Comparison of ENCODE assay signal across 8 cellular contexts in the genomic region with DNA sequence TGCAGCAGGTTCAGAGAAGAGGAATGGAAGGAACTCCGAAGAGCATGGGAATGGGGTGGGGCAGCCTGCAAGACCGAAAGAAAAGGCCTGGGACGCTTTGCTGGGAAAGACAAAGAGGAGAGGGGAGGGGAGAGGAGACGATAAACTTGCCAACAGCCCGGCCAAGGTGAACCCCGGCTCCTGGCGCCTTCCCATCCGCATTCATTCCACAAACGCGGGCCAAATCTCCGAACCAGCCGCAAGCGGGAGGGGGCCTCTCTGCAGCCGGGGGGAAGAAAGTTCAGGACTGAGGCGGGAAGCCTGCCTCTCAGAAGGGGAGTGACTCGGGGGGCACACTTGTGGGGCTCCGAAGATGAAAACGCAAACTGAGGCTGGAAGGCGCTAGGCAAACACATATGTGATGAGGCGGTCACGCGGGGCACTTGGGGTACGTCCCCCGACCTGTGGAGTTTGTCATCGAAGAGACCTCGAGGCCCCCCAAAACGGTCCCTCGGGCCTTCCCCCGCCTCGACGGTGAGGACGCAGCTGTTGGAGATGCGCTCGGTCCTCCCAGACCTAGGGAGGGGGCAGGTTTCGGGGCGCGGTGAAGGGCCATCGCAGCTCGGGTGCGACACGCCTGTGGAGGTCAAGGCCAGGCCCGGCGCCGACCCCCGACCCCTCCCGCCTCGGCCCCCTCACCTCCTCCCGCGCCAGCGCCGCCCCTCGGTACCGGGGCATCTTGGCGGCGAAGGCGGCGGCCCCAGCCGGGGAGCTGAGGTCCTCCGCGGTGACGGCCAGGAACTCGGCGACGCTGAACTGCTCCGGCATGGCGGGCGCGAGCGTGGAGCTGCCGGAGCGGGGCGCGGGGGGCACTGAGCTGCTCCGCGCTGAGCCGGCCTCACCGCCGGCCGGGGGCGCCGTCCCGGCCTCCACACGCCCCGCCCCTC. TPM values are rescaled to one million over a fixed set of nuclear protein-coding genes. Genes with fewer than 3 reads are reported as not detected.
DNase-seq lines count a peak whose midpoint lies in the region; TF ChIP-seq lines count a peak whose summit lies in the region.

A gene (minus strand): TSS at position 853 of the 926 bp plus-strand sequence. CDS start 46 bp downstream, at position 807.

- H3K9me3 Mint-ChIP-seq in brain: peaks cover 0 to 6% (median 0%) of the 10 kb centered on the region in 5 experiments

- no peaks in the 10 kb centered on the region for H3K36me3 Mint-ChIP-seq in brain

- peak within 1 kb of the TSS; percentile 86 to 99 (median 91) for H3K27ac Mint-ChIP-seq in brain

- peaks cover 58% of the 10 kb centered on the region for H3K4me1 Mint-ChIP-seq in brain

- H3K4me3 ChIP-seq in NT2/D1 (ENCODE audit: insufficient read length, low read depth): peak within 1 kb of the TSS; percentile 74
- peak within 1 kb of the TSS; percentile 77 to 85 (median 81) for H3K4me3 ChIP-seq in skeletal muscle tissue (ENCODE audit: low read length in 3 of 3)

- H3K4me3 Mint-ChIP-seq in brain: peak within 1 kb of the TSS; percentile 90 to 97 (median 92)

- H3K27ac ChIP-seq in skeletal muscle tissue (ENCODE audit: low read depth, low read length): peak within 1 kb of the TSS; percentile 79

- H3K9me3 ChIP-seq in NT2/D1 (ENCODE audit: insufficient read depth, low read length): no peaks in the 10 kb centered on the region
- H3K9me3 ChIP-seq in skeletal muscle tissue (ENCODE audit: control insufficient read depth in 3 of 3, low read length in 3 of 3): no peaks in the 10 kb centered on the region

- H3K27me3 ChIP-seq in NT2/D1 (ENCODE audit: insufficient read depth, insufficient read length) (no peaks in the 10 kb centered on the region), skeletal muscle tissue (ENCODE audit: control insufficient read depth in 3 of 3, insufficient read depth in 3 of 3, low read length in 3 of 3) (no peaks in the 10 kb centered on the region)

- DNase-seq in NCI-H1105 treated with DMSO at 0.1 percent for 48 hours (lab: John Stamatoyannopoulos, UW) (peak; percentile 26), NCI-H1105 (lab: John Stamatoyannopoulos, UW) (no peak), NT2/D1 (ENCODE audit: low read depth, low spot score) (peak; percentile 40), iPS-NIHi11 (ENCODE audit: low spot score) (peak; percentile 62), DMS114 treated with DMSO at 0.1 percent for 48 hours (lab: John Stamatoyannopoulos, UW; ENCODE audit: unreplicated experiment) (no peak), NCI-H1092 (lab: John Stamatoyannopoulos, UW) (no peak)

- peaks cover 3% of the 10 kb centered on the region for H3K27me3 Mint-ChIP-seq in brain

- no peaks in the 10 kb centered on the region for H3K4me1 ChIP-seq in NT2/D1 (ENCODE audit: insufficient read depth, insufficient read length)
- H3K4me1 ChIP-seq in skeletal muscle tissue (ENCODE audit: control insufficient read depth in 3 of 3, insufficient read depth in 3 of 3, low read length in 3 of 3): peaks cover 49 to 53% (median 51%) of the 10 kb centered on the region in 3 donors

- H3K9ac ChIP-seq in NT2/D1 (ENCODE audit: insufficient read length, low read depth) (peak within 1 kb of the TSS; percentile 90), skeletal muscle tissue (ENCODE audit: low read depth in 1 of 3, low read length in 3 of 3) (peak within 1 kb of the TSS; percentile 65 to 82 (median 80))

- H3K36me3 ChIP-seq in NT2/D1 (ENCODE audit: insufficient read depth, insufficient read length, low read length): peaks cover 8% of the 10 kb centered on the region
- H3K36me3 ChIP-seq in skeletal muscle tissue (ENCODE audit: control insufficient read depth in 3 of 3, insufficient read depth in 3 of 3, low read length in 3 of 3): no peaks in the 10 kb centered on the region

- TF ChIP-seq CTCF in brain (conservative IDR thresholded peaks at IDR 0.05): peak in 1 of 2 experiments; percentile 42

RNA-seq across cellular contexts. Expression of the gene that starts here (rescaled TPM):
- 7.9 TPM for polyA plus RNA-seq in brain (ENCODE audit: insufficient read depth, low read depth, low replicate concordance)
- 45.9 TPM for total RNA-seq in skeletal muscle tissue

Comparison
In these comparisons a context has a peak if more than half of its experiments do, and no peak if none do; other contexts are left out.
1. DNase-seq: peak in NCI-H1105 treated with DMSO at 0.1 percent for 48 hours (single experiment), NT2/D1 (single experiment) and iPS-NIHi11 (single experiment); none in NCI-H1105 (single experiment), DMS114 treated with DMSO at 0.1 percent for 48 hours (single experiment) and NCI-H1092 (single experiment).